Comparison of ENCODE assay signal across 11 cellular contexts in genomic region chr18:70450658-70451253, GRCh38.
DNase-seq lines count a peak whose midpoint lies in the region; ATAC-seq, FAIRE-seq and TF ChIP-seq lines count a peak whose summit lies in the region.
"Had no signal": no experiment of that assay in that cellular context is flagged by ENCODE, and none has a peak within 500 bp of the region (broad histone marks: within the 10 kb centered on the region; RNA-seq: fewer than 3 reads in every experiment).

No MANE protein-coding gene starts in this region.

- no peak overlapping the region for H3K9ac ChIP-seq in PC-3 (ENCODE audit: low read length)

- H4K20me1 ChIP-seq in PC-3 (ENCODE audit: low read length) = no peaks in the 10 kb centered on the region

- no peak for FAIRE-seq in urothelium cell line (lab: Jason Lieb, UNC)

- no peak for TF ChIP-seq POLR2A in esophagus muscularis mucosa (IDR thresholded peaks at IDR 0.05; ENCODE audit: low read depth)

- TF ChIP-seq CTCF in heart right ventricle (IDR thresholded peaks at IDR 0.05) (peak in 8 of 9 donors; percentile 10 to 59 (median 47)), PC-3 (conservative IDR thresholded peaks at IDR 0.05; ENCODE audit: low read depth, low read length) (peak; percentile 73), esophagus muscularis mucosa (IDR thresholded peaks at IDR 0.05) (peak in 2 of 3 experiments; percentile 17)

- no peak for ATAC-seq in heart right ventricle
- ATAC-seq in PC-3 = no peak
- ATAC-seq in activated CD4-positive, alpha-beta T cell treated with anti-CD3 and anti-CD28 coated beads for 36 hours = no peak

- no peak for TF ChIP-seq EP300 in esophagus muscularis mucosa (IDR thresholded peaks at IDR 0.05)

- no peaks in the 10 kb centered on the region for H3K9me3 Mint-ChIP-seq in activated CD4-positive, alpha-beta T cell treated with anti-CD3 and anti-CD28 coated beads for 36 hours (ENCODE audit: low read depth)

- no peaks in the 10 kb centered on the region for H3K36me3 Mint-ChIP-seq in activated CD4-positive, alpha-beta T cell treated with anti-CD3 and anti-CD28 coated beads for 36 hours (ENCODE audit: low read depth)

- no peaks in the 10 kb centered on the region for H3K36me3 ChIP-seq in heart right ventricle
- no peaks in the 10 kb centered on the region for H3K36me3 ChIP-seq in PC-3 (ENCODE audit: low read depth, low read length)
- H3K36me3 ChIP-seq in esophagus muscularis mucosa = no peaks in the 10 kb centered on the region
- H3K36me3 ChIP-seq: thoracic aorta had no signal

- H3K4me1 ChIP-seq in heart right ventricle = no peaks in the 10 kb centered on the region
- no peaks in the 10 kb centered on the region for H3K4me1 ChIP-seq in PC-3 (ENCODE audit: insufficient read depth, low read length)
- H3K4me1 ChIP-seq in esophagus muscularis mucosa = no peaks in the 10 kb centered on the region

- H3K4me3 ChIP-seq in heart right ventricle = no peak overlapping the region
- H3K4me3 ChIP-seq in PC-3 (ENCODE audit: low read length) = no peak overlapping the region
- H3K4me3 ChIP-seq in esophagus muscularis mucosa = no peak overlapping the region
- H3K4me3 ChIP-seq: thoracic aorta had no signal

- no peaks in the 10 kb centered on the region for H3K79me2 ChIP-seq in PC-3 (ENCODE audit: low read length)

- CTCF ChIA-PET in PC-3 (lab: Charles Lee) = interaction anchor here (0.7 to 1.0 kb wide), 2 partner anchors 28 to 264 kb away, joined by 5 to 9 read pairs; no protein-coding TSS in a partner anchor
- CTCF ChIA-PET in activated CD4-positive, alpha-beta T cell treated with anti-CD3 and anti-CD28 coated beads for 36 hours (lab: Charles Lee) = interaction anchor here (0.8 to 1.6 kb wide), 4 partner anchors 9 to 256 kb away, joined by 3 to 5 read pairs (median 4); no protein-coding TSS in a partner anchor

- no peak overlapping the region for H3K27ac ChIP-seq in heart right ventricle
- no peak overlapping the region for H3K27ac ChIP-seq in PC-3 (ENCODE audit: low read length)
- no peak overlapping the region for H3K27ac ChIP-seq in esophagus muscularis mucosa (replicated peaks in 1 of 4)
- H3K27ac ChIP-seq: thoracic aorta had no signal

- no peaks in the 10 kb centered on the region for H3K9me2 ChIP-seq in PC-3 (replicated peaks; ENCODE audit: low read length)

- H3K27me3 ChIP-seq in heart right ventricle = peaks cover 0 to 4% (median 0%) of the 10 kb centered on the region in 7 donors
- no peaks in the 10 kb centered on the region for H3K27me3 ChIP-seq in PC-3 (ENCODE audit: low read length)
- peaks cover 0 to 35% (median 0%) of the 10 kb centered on the region in 4 donors for H3K27me3 ChIP-seq in esophagus muscularis mucosa

- no peak overlapping the region for H3K27ac Mint-ChIP-seq in activated CD4-positive, alpha-beta T cell treated with anti-CD3 and anti-CD28 coated beads for 36 hours

- H2AFZ ChIP-seq in PC-3 (ENCODE audit: low read length) = peak overlapping the region; percentile 42; the same call in 1 of the 2 replicates

- 41 to 43% methylated on average over 2 of the region's 2 CpGs for WGBS in heart right ventricle, 2 donors
- 43% methylated on average over 2 of the region's 2 CpGs for WGBS in esophagus muscularis mucosa

- DNase-seq in heart right ventricle (no peak), cardiac septum (ENCODE audit: low spot score) (no peak), PC-3 (peak; percentile 29), esophagus muscularis mucosa (ENCODE audit: extremely low spot score) (no peak), urothelium cell line (ENCODE audit: low spot score) (peak; percentile 11), NCI-H1048 (lab: John Stamatoyannopoulos, UW) (no peak), NCI-H526 treated with DMSO at 0.1 percent for 48 hours (lab: John Stamatoyannopoulos, UW) (no peak)
- no peak for DNase-seq in activated CD4-positive, alpha-beta T cell treated with anti-CD3 and anti-CD28 coated beads for 36 hours
- DNase-seq: DMS79 treated with DMSO at 0.1 percent for 48 hours, NCI-H2081 had no signal

- no peaks in the 10 kb centered on the region for H3K9me3 ChIP-seq in heart right ventricle
- no peaks in the 10 kb centered on the region for H3K9me3 ChIP-seq in PC-3 (ENCODE audit: low read length)
- H3K9me3 ChIP-seq in esophagus muscularis mucosa = no peaks in the 10 kb centered on the region
- H3K9me3 ChIP-seq: thoracic aorta had no signal

- POLR2A ChIA-PET in PC-3 (lab: Charles Lee; ENCODE audit: unreplicated experiment) = interaction anchor here (0.5 kb wide), 1 partner anchor 253 kb away, joined by 7 read pairs; no protein-coding TSS in a partner anchor
- POLR2A ChIA-PET in activated CD4-positive, alpha-beta T cell treated with anti-CD3 and anti-CD28 coated beads for 36 hours (lab: Charles Lee) = no interaction called here

- no TSS peak for BruUV-seq in PC-3 (replicated peaks; lab: Mats Ljungman, UMichigan)

- intact Hi-C loops in heart right ventricle (cut with DNase I) (loop anchor here in 7 of 10 donors (5.0 kb wide), 3 partner anchors 253 to 278 kb away; no protein-coding TSS in a partner anchor), cardiac septum (cut with DNase I) (loop anchor here (5.0 kb wide), 1 partner anchor 253 kb away; no protein-coding TSS in a partner anchor), PC-3 (cut with micrococcal nuclease) (loop anchor here (1.0 to 5.0 kb wide), 3 partner anchors 254 to 363 kb away; no protein-coding TSS in a partner anchor), esophagus muscularis mucosa (cut with DNase I) (loop anchor here (5.0 kb wide), 1 partner anchor 253 kb away; no protein-coding TSS in a partner anchor)
- intact Hi-C loops in activated CD4-positive, alpha-beta T cell treated with anti-CD3 and anti-CD28 coated beads for 36 hours (cut with DNase I, micrococcal nuclease) = loop anchor here (5.0 kb wide), 2 partner anchors 253 to 1603 kb away; no protein-coding TSS in a partner anchor

- no peaks in the 10 kb centered on the region for H3F3A ChIP-seq in PC-3 (ENCODE audit: low read length, unreplicated experiment)

- H3K27me3 Mint-ChIP-seq in activated CD4-positive, alpha-beta T cell treated with anti-CD3 and anti-CD28 coated beads for 36 hours = peaks cover 3% of the 10 kb centered on the region

- H3K4me1 Mint-ChIP-seq in activated CD4-positive, alpha-beta T cell treated with anti-CD3 and anti-CD28 coated beads for 36 hours = no peaks in the 10 kb centered on the region

- H3K4me2 ChIP-seq in PC-3 (ENCODE audit: low read length) = no peak overlapping the region

- H3K4me3 Mint-ChIP-seq in activated CD4-positive, alpha-beta T cell treated with anti-CD3 and anti-CD28 coated beads for 36 hours = no peak overlapping the region

Comparison
In these comparisons a context has a peak if more than half of its experiments do, and no peak if none do; other contexts are left out.
1. DNase-seq: peak in PC-3 (single experiment) and urothelium cell line (single experiment); none in heart right ventricle (0 of 2), cardiac septum (single experiment), esophagus muscularis mucosa (single experiment), NCI-H1048 (single experiment), activated CD4-positive, alpha-beta T cell treated with anti-CD3 and anti-CD28 coated beads for 36 hours (single experiment) and NCI-H526 treated with DMSO at 0.1 percent for 48 hours (single experiment).
2. CTCF ChIP-seq: peak in every context shown above with its lines; median percentile 73 in PC-3; 47 in heart right ventricle; 17 in esophagus muscularis mucosa.